16 cellular contexts compared by ENCODE assay signal in the genomic region with DNA sequence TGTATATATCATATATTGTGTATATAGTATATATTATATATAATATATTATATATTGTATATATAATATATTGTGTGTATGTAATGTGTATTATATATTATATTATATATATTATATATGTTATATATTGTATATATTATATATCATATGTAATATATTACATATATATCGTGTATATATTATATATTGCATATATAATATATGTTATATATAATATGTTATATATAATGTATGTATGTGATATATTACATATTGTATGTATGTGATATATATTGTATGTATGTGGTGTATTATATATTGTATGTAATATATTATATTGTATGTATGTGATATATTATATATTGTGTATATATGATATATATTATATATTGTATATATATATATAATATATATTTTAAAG. TPM values are rescaled to one million over a fixed set of nuclear protein-coding genes. Genes with fewer than 3 reads are reported as not detected.
A peak's percentile ranks its signal among the peaks of the same experiment; 100 is the strongest.
DNase-seq lines count a peak whose midpoint lies in the region; ATAC-seq, FAIRE-seq and TF ChIP-seq lines count a peak whose summit lies in the region.
"Had no signal": no experiment of that assay in that cellular context is flagged by ENCODE, and none has a peak within 500 bp of the region (broad histone marks: within the 10 kb centered on the region; RNA-seq: fewer than 3 reads in every experiment).

No MANE protein-coding gene starts in this region.

- H3K27ac ChIP-seq in pancreas = no peak overlapping the region

- no peak for ATAC-seq in pancreas
- no peak for ATAC-seq in mucosa of descending colon

- FAIRE-seq in A204.1 (lab: Jason Lieb, UNC) (peak; percentile 100), G401.6 (lab: Jason Lieb, UNC) (peak; percentile 99), endometrium (lab: Jason Lieb, UNC) (peak; percentile 96), pancreas (lab: Jason Lieb, UNC) (peak; percentile 99)
- FAIRE-seq: GM12892 had no signal

- no peaks in the 10 kb centered on the region for H3K36me3 ChIP-seq in pancreas
- no peaks in the 10 kb centered on the region for H3K36me3 ChIP-seq in mucosa of descending colon (ENCODE audit: low read depth)

- intact Hi-C loops in pancreas (cut with DNase I) = no loop called here
- intact Hi-C loops in mucosa of descending colon (cut with DNase I, micrococcal nuclease) = no loop called here

- H3K27me3 ChIP-seq in pancreas = no peaks in the 10 kb centered on the region

- H3K9me3 ChIP-seq in pancreas = no peaks in the 10 kb centered on the region
- H3K9me3 ChIP-seq in mucosa of descending colon = no peaks in the 10 kb centered on the region

- 8 to 11% methylated on average over 1 of the region's 1 CpG for WGBS in pancreas, 2 donors

- no peak overlapping the region for H3K4me3 ChIP-seq in pancreas
- H3K4me3 ChIP-seq in mucosa of descending colon = no peak overlapping the region

- DNase-seq in pancreas (no peak), globus pallidus (ENCODE audit: low spot score) (no peak), cortex of kidney (lab: John Stamatoyannopoulos, UW) (no peak), mucosa of descending colon (no peak)
- DNase-seq: 8988T; C1 segment of cervical spinal cord; CD4-positive, alpha-beta memory T cell; COR-L47; DMS153; GOT3 had no signal

- TF ChIP-seq CTCF in pancreas (IDR thresholded peaks at IDR 0.05) (no peak), mucosa of descending colon (IDR thresholded peaks at IDR 0.05) (no peak)

- no peaks in the 10 kb centered on the region for H3K4me1 ChIP-seq in pancreas
- no peaks in the 10 kb centered on the region for H3K4me1 ChIP-seq in mucosa of descending colon (ENCODE audit: low read depth)

RNA-seq across cellular contexts. Expression of a gene that starts 30.5 kb away (rescaled TPM):
- total RNA-seq in pancreas = under 1 TPM in 5 of 6 donors, not detected in 1; 0.06 to 0.19 (median 0.12) TPM
- polyA plus RNA-seq in pancreas = under 1 TPM; 0.08 to 0.12 TPM
- under 1 TPM in 2 of 3 donors, not detected in 1; 0.17 to 0.28 TPM for total RNA-seq in mucosa of descending colon
- total RNA-seq: A673, G401 had no signal
- polyA plus RNA-seq: CD4-positive, alpha-beta memory T cell had no signal
